In genomic region chr19:29559743-29560142, GRCh38 we compare ENCODE assay signal across 25 cellular contexts. TPM values are rescaled to one million over a fixed set of nuclear protein-coding genes. Genes with fewer than 3 reads are reported as not detected.
"Had no signal": no experiment of that assay in that cellular context is flagged by ENCODE, and none has a peak within 500 bp of the region (broad histone marks: within the 10 kb centered on the region; RNA-seq: fewer than 3 reads in every experiment).

No MANE protein-coding gene starts in this region.

- H3K27ac Mint-ChIP-seq: IgD-negative memory B cell had no signal

- H3K27me3 Mint-ChIP-seq: IgD-negative memory B cell had no signal

- H3K9me3 ChIP-seq: SJSA1 had no signal

- ATAC-seq: K562 had no signal

- H3K27ac ChIP-seq: KMS-11, SJSA1, SK-N-MC had no signal

- H3K27me3 ChIP-seq: SJSA1 had no signal

- DNase-seq: Kasumi-1, MM.1S, NCI-H1092 treated with DMSO at 0.1 percent for 48 hours, NCI-H1436, NCI-H187, NCI-H2029, NCI-H2081 treated with DMSO at 0.1 percent for 48 hours, NCI-H2171, NCI-H226, NCI-H446, NCI-H510A, NCI-H524 treated with DMSO at 0.1 percent for 48 hours, NCI-H69, NCI-H774, Right ventricle myocardium superior, RPMI8226, SIG-M5 had no signal

- H3K4me3 Mint-ChIP-seq: IgD-negative memory B cell had no signal

- H3K4me1 ChIP-seq: SJSA1 had no signal

- H3K4me3 ChIP-seq: K562, SJSA1, SK-N-MC had no signal

- FAIRE-seq: K562, RCC 7860 had no signal

- H3K4me2 ChIP-seq: KMS-11 had no signal

- H3K4me1 Mint-ChIP-seq: IgD-negative memory B cell had no signal

- H3K36me3 ChIP-seq: SJSA1 had no signal

RNA-seq across cellular contexts. Expression of gene VSTM2B, which starts 33.9 kb away (rescaled TPM):
- total RNA-seq: HT1080, K562, M059J, Right ventricle myocardium superior, SJSA1 had no signal
- polyA plus RNA-seq: IgD-negative memory B cell, K562 had no signal
